In the genomic region with DNA sequence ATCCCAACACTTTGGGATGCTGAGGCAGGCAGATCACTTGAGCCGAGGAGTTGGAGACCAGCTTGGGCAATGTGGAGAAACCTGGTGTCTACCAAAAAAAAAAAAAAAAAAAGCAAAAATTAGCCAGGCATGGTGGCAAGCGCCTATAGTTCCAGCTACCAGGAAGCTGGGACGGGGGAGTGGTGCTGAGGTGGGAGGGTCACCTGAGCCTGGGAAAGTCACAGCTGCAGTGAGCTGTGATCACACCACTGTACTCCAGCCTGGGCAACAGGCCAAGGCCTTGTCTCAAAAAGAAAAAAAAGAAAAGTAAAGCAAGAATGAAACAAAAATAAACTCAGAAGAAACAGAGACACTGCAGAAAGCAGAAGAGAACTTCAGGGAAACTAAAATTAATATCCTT, we compare ENCODE assay signal across 10 cellular contexts. TPM values are rescaled to one million over a fixed set of nuclear protein-coding genes. Genes with fewer than 3 reads are reported as not detected.
DNase-seq lines count a peak whose midpoint lies in the region; ATAC-seq and TF ChIP-seq lines count a peak whose summit lies in the region.
"Had no signal": no experiment of that assay in that cellular context is flagged by ENCODE, and none has a peak within 500 bp of the region (broad histone marks: within the 10 kb centered on the region; RNA-seq: fewer than 3 reads in every experiment).

No MANE protein-coding gene starts in this region.

- TF ChIP-seq POLR2A in stomach (IDR thresholded peaks at IDR 0.05): no peak

- 68 to 78% methylated on average over 3 of the region's 3 CpGs for WGBS in heart right ventricle, 2 donors
- 46 to 74% (median 66%) methylated on average over 3 of the region's 3 CpGs for WGBS in stomach, 5 donors

- peak; percentile 39 for ATAC-seq in Right ventricle myocardium superior (ENCODE audit: poor library complexity)
- ATAC-seq in heart right ventricle: no peak
- no peak for ATAC-seq in GM18858 (IDR thresholded peaks at IDR 0.05; ENCODE audit: unreplicated experiment)
- ATAC-seq in HG02973 (IDR thresholded peaks at IDR 0.05; ENCODE audit: unreplicated experiment): no peak
- ATAC-seq: T-cell had no signal

- H2AFZ ChIP-seq in fibroblast of lung (ENCODE audit: low read length): no peak overlapping the region

- TF ChIP-seq EP300 in stomach (IDR thresholded peaks at IDR 0.05): no peak

- no peaks in the 10 kb centered on the region for H3K79me2 ChIP-seq in fibroblast of lung (ENCODE audit: control insufficient read depth, insufficient read depth, low read length)

- H3K27ac ChIP-seq in heart right ventricle: no peak overlapping the region
- no peak overlapping the region for H3K27ac ChIP-seq in fibroblast of lung (ENCODE audit: insufficient read depth, low read length)
- H3K27ac ChIP-seq in stomach: peak overlapping the region in 3 of 5 donors; percentile 21 to 43 (median 32)

- peaks cover 0 to 5% (median 0%) of the 10 kb centered on the region in 11 donors for H3K9me3 ChIP-seq in heart right ventricle
- no peaks in the 10 kb centered on the region for H3K9me3 ChIP-seq in fibroblast of lung (ENCODE audit: control insufficient read depth, insufficient read depth, low read depth, low read length)
- no peaks in the 10 kb centered on the region for H3K9me3 ChIP-seq in stomach

- no peaks in the 10 kb centered on the region for H3K4me1 ChIP-seq in heart right ventricle
- no peaks in the 10 kb centered on the region for H3K4me1 ChIP-seq in fibroblast of lung (ENCODE audit: control insufficient read depth, extremely low read depth, insufficient read depth, low read length)
- H3K4me1 ChIP-seq in stomach: peaks cover 0 to 12% (median 0%) of the 10 kb centered on the region in 4 donors

- H4K20me1 ChIP-seq in fibroblast of lung (ENCODE audit: control insufficient read depth, extremely low read depth, insufficient read depth, low read length): no peaks in the 10 kb centered on the region

- H3K36me3 ChIP-seq in heart right ventricle: peaks cover 0 to 72% (median 6%) of the 10 kb centered on the region in 9 donors
- no peaks in the 10 kb centered on the region for H3K36me3 ChIP-seq in fibroblast of lung (ENCODE audit: control insufficient read depth, insufficient read depth, low read length)
- H3K36me3 ChIP-seq in stomach: peaks cover 1 to 59% (median 35%) of the 10 kb centered on the region in 4 donors

- no peaks in the 10 kb centered on the region for H3K27me3 ChIP-seq in heart right ventricle
- no peaks in the 10 kb centered on the region for H3K27me3 ChIP-seq in fibroblast of lung (ENCODE audit: control insufficient read depth, insufficient read depth, low read length)
- no peaks in the 10 kb centered on the region for H3K27me3 ChIP-seq in stomach

- no peak for TF ChIP-seq CTCF in heart right ventricle (IDR thresholded peaks at IDR 0.05)
- TF ChIP-seq CTCF in fibroblast of lung (conservative IDR thresholded peaks at IDR 0.05 in 1 of 2, IDR thresholded peaks at IDR 0.05 in 1 of 2; ENCODE audit: low read depth in 1 of 2, low read length in 2 of 2): no peak
- TF ChIP-seq CTCF in stomach (IDR thresholded peaks at IDR 0.05): no peak

- H3K4me2 ChIP-seq in fibroblast of lung (ENCODE audit: extremely low read depth, insufficient read depth, low read length): no peak overlapping the region

- intact Hi-C loops in Right ventricle myocardium superior (cut with DNase I) (no loop called here), heart right ventricle (cut with DNase I) (no loop called here), stomach (cut with DNase I; ENCODE audit: low total_unique reads) (no loop called here)

- no peak overlapping the region for H3K4me3 ChIP-seq in heart right ventricle
- no peak overlapping the region for H3K4me3 ChIP-seq in fibroblast of lung (replicated peaks in 1 of 4; ENCODE audit: control extremely low read depth in 1 of 4, insufficient read depth in 1 of 4, low read depth in 3 of 4, low read length in 4 of 4)
- no peak overlapping the region for H3K4me3 ChIP-seq in stomach

- no peak overlapping the region for H3K9ac ChIP-seq in fibroblast of lung (ENCODE audit: insufficient read depth, low read length)

- DNase-seq in Right ventricle myocardium superior (no peak), heart right ventricle (no peak), NCI-H2171 treated with DMSO at 0.1 percent for 48 hours (lab: John Stamatoyannopoulos, UW) (peak; percentile 69), fibroblast of lung (ENCODE audit: low read depth in 2 of 2) (peak; percentile 21 to 29), stomach (peak; percentile 83)
- no peak for DNase-seq in stimulated activated CD4-positive, alpha-beta T cell treated with anti-CD3 and anti-CD28 coated beads, Interleukin-2, amount 100 ng/mL, for 48 hours
- DNase-seq: activated T-cell treated with anti-CD3 and anti-CD28 coated beads for 4 hours, T-cell had no signal

RNA-seq across cellular contexts. Expression of gene MTRF1, which starts 31.6 kb away (rescaled TPM):
- 13.4 TPM for total RNA-seq in Right ventricle myocardium superior
- total RNA-seq in heart right ventricle: 10 to 100 TPM in 6 of 10 donors, 1 to 10 TPM in 4; 8.2 to 15.0 (median 10.3) TPM
- 10 to 100 TPM in 1 of 2 donors, 1 to 10 TPM in 1; 6.6 to 18.7 TPM for polyA plus RNA-seq in heart right ventricle
- total RNA-seq in fibroblast of lung: 13.4 and 17.2 TPM in 2 replicates
- polyA plus RNA-seq in fibroblast of lung: 9.4 and 11.6 TPM in 2 replicates
- polyA plus RNA-seq in fibroblast of lung (2012): 6.4 and 7.7 TPM in 2 replicates
- polyA minus RNA-seq in fibroblast of lung (ENCODE audit: low replicate concordance): 0.59 and 6.2 TPM in 2 replicates
- total RNA-seq in stomach: 10 to 100 TPM in 3 of 5 donors, 1 to 10 TPM in 2; 7.6 to 29.9 (median 13.0) TPM
- polyA plus RNA-seq in stomach: 10 to 100 TPM in 1 of 3 donors, 1 to 10 TPM in 2; 6.4 to 11.8 (median 7.4) TPM

RNA-seq across cellular contexts. Expression of gene KBTBD7, which starts 37.4 kb away (rescaled TPM):
- total RNA-seq in Right ventricle myocardium superior: 5.9 TPM
- 1 to 10 TPM; 4.1 to 7.6 (median 5.6) TPM for total RNA-seq in heart right ventricle
- 1 to 10 TPM; 1.6 to 2.8 TPM for polyA plus RNA-seq in heart right ventricle
- total RNA-seq in fibroblast of lung: 4.6 and 5.9 TPM in 2 replicates
- polyA plus RNA-seq in fibroblast of lung: 3.4 and 3.5 TPM in 2 replicates
- 2.4 TPM in 2 replicates for polyA plus RNA-seq in fibroblast of lung (2012)
- 5.7 and 8.8 TPM in 2 replicates for polyA minus RNA-seq in fibroblast of lung (ENCODE audit: low replicate concordance)
- 10 to 100 TPM in 1 of 5 donors, 1 to 10 TPM in 4; 1.3 to 18.7 (median 9.8) TPM for total RNA-seq in stomach
- 1 to 10 TPM; 1.7 to 2.7 (median 2.4) TPM for polyA plus RNA-seq in stomach

Comparison
In these comparisons a context has a peak if more than half of its experiments do, and no peak if none do; other contexts are left out.
1. DNase-seq: peak in NCI-H2171 treated with DMSO at 0.1 percent for 48 hours (single experiment), fibroblast of lung (2 of 2) and stomach (single experiment); none in Right ventricle myocardium superior (single experiment), heart right ventricle (0 of 2) and stimulated activated CD4-positive, alpha-beta T cell treated with anti-CD3 and anti-CD28 coated beads, Interleukin-2, amount 100 ng/mL, for 48 hours (0 of 2).
2. H3K27ac ChIP-seq: peak in stomach (3 of 5); none in heart right ventricle (0 of 10) and fibroblast of lung (single experiment).